In genomic region chr15:52493968-52494367, GRCh38 we compare ENCODE assay signal across 20 cellular contexts.
"Had no signal": no experiment of that assay in that cellular context is flagged by ENCODE, and none has a peak within 500 bp of the region (broad histone marks: within the 10 kb centered on the region; RNA-seq: fewer than 3 reads in every experiment).

No MANE protein-coding gene starts in this region.

- H3K4me1 Mint-ChIP-seq: nephron progenitor cell had no signal

- H3K4me3 Mint-ChIP-seq: activated B cell treated with CpG ODN at 0.5 μM for 24 hours; activated CD4-positive, alpha-beta T cell treated with anti-CD3 and anti-CD28 coated beads, Interleukin-2, amount 10 ng/mL, durations not matched to agents 7 days and 5 days; activated naive CD8-positive, alpha-beta T cell; nephron progenitor cell; stimulated activated naive CD8-positive, alpha-beta T cell treated with anti-CD3 and anti-CD28 coated beads, Interleukin-15, amount 100 ng/mL, for 72 hours; T-helper 1 cell treated with Interleukin-12 subunit alpha and Interleukin-12 subunit beta and Interleukin-4 antibody, amounts not matched to agents 30 μg/mL and 1 μg/mL, for 36 hours had no signal

- DNase-seq: activated B cell treated with CpG ODN at 0.5 μM for 24 hours; activated CD4-positive, alpha-beta T cell treated with anti-CD3 and anti-CD28 coated beads, Interleukin-2, amount 10 ng/mL, durations not matched to agents 7 days and 5 days; activated effector memory CD4-positive, alpha-beta T cell treated with Interleukin-2 at 50 U/mL for 16 hours; activated T-cell treated with anti-CD3 and anti-CD28 coated beads for 4 hours; amygdala; brain microvascular endothelial cell; cerebellar nuclear complex; dorsolateral prefrontal cortex; foreskin melanocyte; heart left ventricle; islet precursor cell; left ventricle myocardium inferior; nephron progenitor cell; stimulated activated CD4-positive, alpha-beta T cell treated with anti-CD3 and anti-CD28 coated beads, Interleukin-15, amount 100 ng/mL, for 24 hours; stimulated activated CD4-positive, alpha-beta T cell treated with anti-CD3 and anti-CD28 coated beads, Interleukin-4, amount 100 ng/mL, for 24 hours; stimulated activated naive CD8-positive, alpha-beta T cell treated with anti-CD3 and anti-CD28 coated beads, Interleukin-15, amount 100 ng/mL, for 72 hours; testis had no signal

- H3K4me3 ChIP-seq: dorsolateral prefrontal cortex, esophagus muscularis mucosa, heart left ventricle, left ventricle myocardium inferior, testis had no signal

- ATAC-seq: heart left ventricle; stimulated activated naive CD8-positive, alpha-beta T cell treated with anti-CD3 and anti-CD28 coated beads, Interleukin-15, amount 100 ng/mL, for 72 hours had no signal

- H3K9me3 Mint-ChIP-seq: activated B cell treated with CpG ODN at 0.5 μM for 24 hours; nephron progenitor cell; stimulated activated naive CD8-positive, alpha-beta T cell treated with anti-CD3 and anti-CD28 coated beads, Interleukin-15, amount 100 ng/mL, for 72 hours; T-helper 1 cell treated with Interleukin-12 subunit alpha and Interleukin-12 subunit beta and Interleukin-4 antibody, amounts not matched to agents 30 μg/mL and 1 μg/mL, for 36 hours had no signal

- H3K27me3 Mint-ChIP-seq: activated B cell treated with CpG ODN at 0.5 μM for 24 hours; activated CD4-positive, alpha-beta T cell treated with anti-CD3 and anti-CD28 coated beads, Interleukin-2, amount 10 ng/mL, durations not matched to agents 7 days and 5 days; activated naive CD8-positive, alpha-beta T cell; stimulated activated naive CD8-positive, alpha-beta T cell treated with anti-CD3 and anti-CD28 coated beads, Interleukin-15, amount 100 ng/mL, for 72 hours had no signal

- H3K27ac Mint-ChIP-seq: activated B cell treated with CpG ODN at 0.5 μM for 24 hours; activated CD4-positive, alpha-beta T cell treated with anti-CD3 and anti-CD28 coated beads, Interleukin-2, amount 10 ng/mL, durations not matched to agents 7 days and 5 days; activated naive CD8-positive, alpha-beta T cell; nephron progenitor cell; stimulated activated naive CD8-positive, alpha-beta T cell treated with anti-CD3 and anti-CD28 coated beads, Interleukin-15, amount 100 ng/mL, for 72 hours; T-helper 1 cell treated with Interleukin-12 subunit alpha and Interleukin-12 subunit beta and Interleukin-4 antibody, amounts not matched to agents 30 μg/mL and 1 μg/mL, for 36 hours had no signal

- H3K27me3 ChIP-seq: brain microvascular endothelial cell, dorsolateral prefrontal cortex, esophagus muscularis mucosa, heart left ventricle, testis had no signal

- H3K27ac ChIP-seq: brain microvascular endothelial cell, esophagus muscularis mucosa, heart left ventricle, left ventricle myocardium inferior, testis had no signal

- H3K36me3 ChIP-seq: brain microvascular endothelial cell, esophagus muscularis mucosa, heart left ventricle, left ventricle myocardium inferior had no signal

- H3K9me3 ChIP-seq: esophagus muscularis mucosa, heart left ventricle, left ventricle myocardium inferior, testis had no signal

- H3K36me3 Mint-ChIP-seq: activated naive CD8-positive, alpha-beta T cell had no signal
